16 cellular contexts compared by ENCODE assay signal in the genomic region with DNA sequence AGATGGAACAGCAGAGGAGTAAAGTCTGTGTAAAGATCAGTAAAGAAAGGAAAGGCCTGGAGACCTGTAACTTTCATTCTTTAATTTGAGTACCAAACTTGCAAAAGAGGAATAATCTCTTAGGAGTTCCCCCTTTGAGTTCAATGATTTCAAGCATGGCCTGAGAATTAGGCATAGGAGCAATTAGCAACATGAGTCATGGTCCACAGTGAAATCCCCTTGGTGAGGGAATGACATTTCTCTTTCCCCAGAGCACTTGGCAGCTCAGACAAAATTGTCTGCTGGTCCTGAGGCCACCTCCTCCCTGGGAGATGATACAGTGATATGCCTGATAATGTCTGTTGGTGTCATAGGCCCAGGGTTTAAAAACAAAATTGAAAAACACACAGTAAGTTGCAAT.
DNase-seq lines count a peak whose midpoint lies in the region; ATAC-seq lines count a peak whose summit lies in the region.
"Had no signal": no experiment of that assay in that cellular context is flagged by ENCODE, and none has a peak within 500 bp of the region (broad histone marks: within the 10 kb centered on the region; RNA-seq: fewer than 3 reads in every experiment).

No MANE protein-coding gene starts in this region.

- H3K27ac Mint-ChIP-seq in activated naive CD8-positive, alpha-beta T cell treated with anti-CD3 and anti-CD28 coated beads, Interleukin-2, amount 50 U/mL, for 24 hours = no peak overlapping the region
- H3K27ac Mint-ChIP-seq in activated naive CD8-positive, alpha-beta T cell treated with anti-CD3 and anti-CD28 coated beads for 36 hours = no peak overlapping the region
- H3K27ac Mint-ChIP-seq: CD8-positive, alpha-beta memory T cell had no signal

- H3K4me3 Mint-ChIP-seq in activated naive CD8-positive, alpha-beta T cell treated with anti-CD3 and anti-CD28 coated beads, Interleukin-2, amount 50 U/mL, for 24 hours = no peak overlapping the region
- H3K4me3 Mint-ChIP-seq in activated naive CD8-positive, alpha-beta T cell treated with anti-CD3 and anti-CD28 coated beads for 36 hours = no peak overlapping the region
- H3K4me3 Mint-ChIP-seq: CD8-positive, alpha-beta memory T cell had no signal

- H3K9me3 Mint-ChIP-seq in activated naive CD8-positive, alpha-beta T cell treated with anti-CD3 and anti-CD28 coated beads, Interleukin-2, amount 50 U/mL, for 24 hours = no peaks in the 10 kb centered on the region
- H3K9me3 Mint-ChIP-seq in activated naive CD8-positive, alpha-beta T cell treated with anti-CD3 and anti-CD28 coated beads for 36 hours = no peaks in the 10 kb centered on the region
- H3K9me3 Mint-ChIP-seq: CD8-positive, alpha-beta memory T cell had no signal

- no peaks in the 10 kb centered on the region for H3K36me3 Mint-ChIP-seq in activated naive CD8-positive, alpha-beta T cell treated with anti-CD3 and anti-CD28 coated beads, Interleukin-2, amount 50 U/mL, for 24 hours (ENCODE audit: low read depth)
- no peaks in the 10 kb centered on the region for H3K36me3 Mint-ChIP-seq in activated naive CD8-positive, alpha-beta T cell treated with anti-CD3 and anti-CD28 coated beads for 36 hours
- H3K36me3 Mint-ChIP-seq: CD8-positive, alpha-beta memory T cell had no signal

- peak; percentile 36 for ATAC-seq in activated naive CD8-positive, alpha-beta T cell treated with anti-CD3 and anti-CD28 coated beads, Interleukin-2, amount 50 U/mL, for 24 hours
- ATAC-seq in HG02610 (IDR thresholded peaks at IDR 0.05; ENCODE audit: unreplicated experiment) = peak; percentile 81
- peak; percentile 61 for ATAC-seq in HG03378 (IDR thresholded peaks at IDR 0.05; ENCODE audit: unreplicated experiment)
- ATAC-seq: SK-N-SH treated with all-trans-retinoic acid at 6 μM for 48 hours had no signal

- peaks cover 2% of the 10 kb centered on the region for H3K4me1 Mint-ChIP-seq in activated naive CD8-positive, alpha-beta T cell treated with anti-CD3 and anti-CD28 coated beads, Interleukin-2, amount 50 U/mL, for 24 hours
- H3K4me1 Mint-ChIP-seq in activated naive CD8-positive, alpha-beta T cell treated with anti-CD3 and anti-CD28 coated beads for 36 hours = peaks cover 5% of the 10 kb centered on the region
- H3K4me1 Mint-ChIP-seq: CD8-positive, alpha-beta memory T cell had no signal

- DNase-seq in activated naive CD8-positive, alpha-beta T cell treated with anti-CD3 and anti-CD28 coated beads, Interleukin-2, amount 50 U/mL, for 24 hours = no peak
- DNase-seq in activated naive CD8-positive, alpha-beta T cell treated with anti-CD3 and anti-CD28 coated beads for 36 hours = no peak
- DNase-seq in activated CD4-positive, alpha-beta T cell treated with anti-CD3 and anti-CD28 coated beads, Interleukin-2, amount 50 U/mL, for 4 hours = no peak
- DNase-seq in NCI-H446 (lab: John Stamatoyannopoulos, UW) (no peak), KG1 (lab: John Stamatoyannopoulos, UW) (no peak)
- no peak for DNase-seq in activated CD4-positive, alpha-beta T cell treated with anti-CD3 and anti-CD28 coated beads, Interleukin-2, amount 50 U/mL, for 1 hour
- DNase-seq: CD8-positive, alpha-beta memory T cell; IMR-90; NCI-H1417; NCI-H1930; NCI-H510A treated with DMSO at 0.1 percent for 48 hours; Peyer's patch; SHP77 had no signal

- H3K27me3 Mint-ChIP-seq in activated naive CD8-positive, alpha-beta T cell treated with anti-CD3 and anti-CD28 coated beads, Interleukin-2, amount 50 U/mL, for 24 hours = no peaks in the 10 kb centered on the region
- H3K27me3 Mint-ChIP-seq in activated naive CD8-positive, alpha-beta T cell treated with anti-CD3 and anti-CD28 coated beads for 36 hours = no peaks in the 10 kb centered on the region
